ENCODE assay signal across 9 cellular contexts in genomic region chr13:30158774-30159445, GRCh38.
DNase-seq lines count a peak whose midpoint lies in the region; ATAC-seq and TF ChIP-seq lines count a peak whose summit lies in the region.
"Had no signal": no experiment of that assay in that cellular context is flagged by ENCODE, and none has a peak within 500 bp of the region (broad histone marks: within the 10 kb centered on the region; RNA-seq: fewer than 3 reads in every experiment).

No MANE protein-coding gene starts in this region.

- peaks cover 57% of the 10 kb centered on the region for H3K4me1 Mint-ChIP-seq in central memory CD8-positive, alpha-beta T cell

- H3K9me3 ChIP-seq in Loucy (ENCODE audit: insufficient read depth, low read depth, low read length) (no peaks in the 10 kb centered on the region), sigmoid colon (no peaks in the 10 kb centered on the region)

- WGBS in sigmoid colon, 2 donors, result 69 to 78% methylated on average over 8 of the region's 8 CpGs

- no peak overlapping the region for H2AFZ ChIP-seq in Loucy (ENCODE audit: low read length)

- TF ChIP-seq CTCF in Loucy (conservative IDR thresholded peaks at IDR 0.05; ENCODE audit: low read length) (peak; percentile 54), sigmoid colon (IDR thresholded peaks at IDR 0.05) (peak; percentile 23 to 44 (median 31))

- no peak for TF ChIP-seq POLR2A in sigmoid colon (IDR thresholded peaks at IDR 0.05)

- H4K20me1 ChIP-seq in Loucy (ENCODE audit: insufficient read depth, low read length, poor library complexity, severe bottlenecking), result no peaks in the 10 kb centered on the region

- H3K27me3 Mint-ChIP-seq in central memory CD8-positive, alpha-beta T cell, result no peaks in the 10 kb centered on the region

- peak overlapping the region; percentile 92 for H3K27ac Mint-ChIP-seq in central memory CD8-positive, alpha-beta T cell (ENCODE audit: low read depth)
- H3K27ac Mint-ChIP-seq: activated naive CD8-positive, alpha-beta T cell treated with anti-CD3 and anti-CD28 coated beads, Interleukin-2, amount 10 ng/mL, durations not matched to agents 7 days and 5 days had no signal

- peak; percentile 26 for ATAC-seq in central memory CD8-positive, alpha-beta T cell (replicated peaks; ENCODE audit: extremely low read depth, poor library complexity, severe bottlenecking)

- peaks cover 5% of the 10 kb centered on the region for H3K9me3 Mint-ChIP-seq in central memory CD8-positive, alpha-beta T cell

- H3K36me3 ChIP-seq in Loucy (ENCODE audit: insufficient read depth, low read length) (no peaks in the 10 kb centered on the region), sigmoid colon (no peaks in the 10 kb centered on the region)

- H3K9ac ChIP-seq in Loucy (ENCODE audit: low read depth, low read length, poor library complexity, severe bottlenecking), result no peak overlapping the region

- intact Hi-C loops in sigmoid colon (cut with DNase I), result loop anchor here (1.0 kb wide), 1 partner anchor 27 kb away; no protein-coding TSS in a partner anchor

- peak; percentile 63 for DNase-seq in GM04503 (ENCODE audit: low read depth)
- DNase-seq in central memory CD8-positive, alpha-beta T cell (ENCODE audit: low spot score in 2 of 2), result no peak
- DNase-seq in sigmoid colon, result peak; percentile 75
- DNase-seq in RPMI8226, result no peak
- no peak for DNase-seq in NCI-H2081 (lab: John Stamatoyannopoulos, UW)
- no peak for DNase-seq in NCI-H2196 treated with DMSO at 0.1 percent for 48 hours (lab: John Stamatoyannopoulos, UW; ENCODE audit: unreplicated experiment)
- no peak for DNase-seq in effector CD4-positive, alpha-beta T cell
- DNase-seq: activated naive CD8-positive, alpha-beta T cell treated with anti-CD3 and anti-CD28 coated beads, Interleukin-2, amount 10 ng/mL, durations not matched to agents 7 days and 5 days had no signal

- H3K79me2 ChIP-seq in Loucy (ENCODE audit: insufficient read depth, low read length), result no peaks in the 10 kb centered on the region

- no peak overlapping the region for H3K4me3 Mint-ChIP-seq in central memory CD8-positive, alpha-beta T cell
- H3K4me3 Mint-ChIP-seq: activated naive CD8-positive, alpha-beta T cell treated with anti-CD3 and anti-CD28 coated beads, Interleukin-2, amount 10 ng/mL, durations not matched to agents 7 days and 5 days had no signal

- H3K4me1 ChIP-seq in Loucy (ENCODE audit: insufficient read depth, low read length, poor library complexity, severe bottlenecking), result peaks cover 6% of the 10 kb centered on the region
- H3K4me1 ChIP-seq in sigmoid colon, result no peaks in the 10 kb centered on the region

- no peaks in the 10 kb centered on the region for H3K9me2 ChIP-seq in Loucy (replicated peaks; ENCODE audit: low read depth, low read length)

- TF ChIP-seq EP300 in sigmoid colon (IDR thresholded peaks at IDR 0.05), result no peak

- H3K27me3 ChIP-seq in Loucy (ENCODE audit: insufficient read depth, low read length, poor library complexity, severe bottlenecking), result no peaks in the 10 kb centered on the region
- peaks cover 0 to 20% (median 0%) of the 10 kb centered on the region in 3 donors for H3K27me3 ChIP-seq in sigmoid colon

- no peak overlapping the region for H3K4me3 ChIP-seq in Loucy (ENCODE audit: low read length, poor library complexity, severe bottlenecking)
- no peak overlapping the region for H3K4me3 ChIP-seq in sigmoid colon

- H3K27ac ChIP-seq in sigmoid colon, result no peak overlapping the region

- no peaks in the 10 kb centered on the region for H3F3A ChIP-seq in Loucy (ENCODE audit: low read depth)

- peaks cover 3% of the 10 kb centered on the region for H3K36me3 Mint-ChIP-seq in central memory CD8-positive, alpha-beta T cell (ENCODE audit: insufficient read depth)
- H3K36me3 Mint-ChIP-seq: activated naive CD8-positive, alpha-beta T cell treated with anti-CD3 and anti-CD28 coated beads, Interleukin-2, amount 10 ng/mL, durations not matched to agents 7 days and 5 days had no signal

- no peak overlapping the region for H3K4me2 ChIP-seq in Loucy (ENCODE audit: low read depth, low read length, poor library complexity, severe bottlenecking)

Comparison
In these comparisons a context has a peak if more than half of its experiments do, and no peak if none do; other contexts are left out.
1. DNase-seq: peak in GM04503 (single experiment) and sigmoid colon (single experiment); none in central memory CD8-positive, alpha-beta T cell (0 of 2), RPMI8226 (single experiment), NCI-H2081 (0 of 2), NCI-H2196 treated with DMSO at 0.1 percent for 48 hours (single experiment) and effector CD4-positive, alpha-beta T cell (single experiment).